ENCODE assay signal across 8 cellular contexts in genomic region chr12:107760817-107761501, GRCh38. TPM values are rescaled to one million over a fixed set of nuclear protein-coding genes. Genes with fewer than 3 reads are reported as not detected.
DNase-seq lines count a peak whose midpoint lies in the region; ATAC-seq and TF ChIP-seq lines count a peak whose summit lies in the region.

Gene PRDM4 (minus strand): TSS chr12:107761137. CDS start chr12:107760515, 622 bp downstream.

- H3K9me3 ChIP-seq in right cardiac atrium (ENCODE audit: control insufficient read depth, low read length): no peaks in the 10 kb centered on the region
- H3K9me3 ChIP-seq in vagina: no peaks in the 10 kb centered on the region

- peak in 1 of 2 donors; percentile 91 for TF ChIP-seq POLR2A in vagina (IDR thresholded peaks at IDR 0.05)

- peak; percentile 66 for ATAC-seq in GM18499 (IDR thresholded peaks at IDR 0.05; ENCODE audit: insufficient read depth, unreplicated experiment)
- ATAC-seq in HG02943 (IDR thresholded peaks at IDR 0.05; ENCODE audit: low read depth, unreplicated experiment): peak; percentile 95
- peak; percentile 99 for ATAC-seq in right cardiac atrium

- intact Hi-C loops in right cardiac atrium (cut with DNase I): loop anchor here in 1 of 4 donors (5.0 kb wide), 1 partner anchor 126 kb away; no protein-coding TSS in a partner anchor
- intact Hi-C loops in vagina (cut with DNase I): no loop called here

- TF ChIP-seq CTCF in vagina (IDR thresholded peaks at IDR 0.05): peak in 1 of 3 experiments; percentile 35

- H3K27me3 ChIP-seq in right cardiac atrium (ENCODE audit: control insufficient read depth, insufficient read depth) (no peaks in the 10 kb centered on the region), vagina (no peaks in the 10 kb centered on the region)

- WGBS in right cardiac atrium: under 1% methylated on average over 83 of the region's 83 CpGs

- DNase-seq in NCI-H187 (lab: John Stamatoyannopoulos, UW) (peak; percentile 83 to 96), T-helper 2 cell (peak; percentile 77 to 96 (median 83)), anterior cingulate cortex (lab: John Stamatoyannopoulos, UW) (peak; percentile 45 to 95 (median 88)), right cardiac atrium (peak; percentile 95 to 98 (median 98)), putamen (ENCODE audit: low spot score) (peak; percentile 95), vagina (ENCODE audit: extremely low spot score in 2 of 2) (peak in 1 of 2 donors; percentile 94)

- peak within 1 kb of the TSS; percentile 97 for H3K4me3 ChIP-seq in right cardiac atrium (ENCODE audit: low read length)
- peak within 1 kb of the TSS; percentile 79 to 88 for H3K4me3 ChIP-seq in vagina

- peaks cover 3% of the 10 kb centered on the region for H3K4me1 ChIP-seq in right cardiac atrium (ENCODE audit: control insufficient read depth, insufficient read depth, low read length)
- H3K4me1 ChIP-seq in vagina: peaks cover 31% of the 10 kb centered on the region

- H3K36me3 ChIP-seq in vagina: peaks cover 0 to 12% of the 10 kb centered on the region in 2 donors

- peak within 1 kb of the TSS; percentile 43 for H3K27ac ChIP-seq in right cardiac atrium (ENCODE audit: low read length)
- peak within 1 kb of the TSS; percentile 65 for H3K27ac ChIP-seq in vagina

RNA-seq across cellular contexts. Expression of gene PRDM4, which starts in this region (rescaled TPM):
- total RNA-seq in right cardiac atrium: 10 to 100 TPM; 11.6 to 14.9 (median 14.0) TPM
- polyA plus RNA-seq in right cardiac atrium: 6.3 TPM
- total RNA-seq in vagina: 32.2 TPM
